ENCODE assay signal across 19 cellular contexts in genomic region chr9:35026671-35027070, GRCh38. TPM values are rescaled to one million over a fixed set of nuclear protein-coding genes. Genes with fewer than 3 reads are reported as not detected.
A peak's percentile ranks its signal among the peaks of the same experiment; 100 is the strongest.
DNase-seq lines count a peak whose midpoint lies in the region; TF ChIP-seq lines count a peak whose summit lies in the region.
"Had no signal": no experiment of that assay in that cellular context is flagged by ENCODE, and none has a peak within 500 bp of the region (broad histone marks: within the 10 kb centered on the region; RNA-seq: fewer than 3 reads in every experiment).

No MANE protein-coding gene starts in this region.

- CTCF ChIA-PET in SK-N-SH (lab: Yijun Ruan, JAX): interaction anchor here (2.3 kb wide), 1 partner anchor 25 kb away, joined by 10 read pairs; no protein-coding TSS in a partner anchor
- CTCF ChIA-PET in HEK293T (lab: Yijun Ruan, JAX): interaction anchor here (1.7 kb wide), 1 partner anchor 24 kb away, joined by 6 read pairs; no protein-coding TSS in a partner anchor

- no peak overlapping the region for H3K23ac ChIP-seq in mesenchymal stem cell (ENCODE audit: low read length in 2 of 2)

- DNase-seq in SK-N-SH (no peak), fibroblast of villous mesenchyme (ENCODE audit: low read depth) (peak; percentile 27), HEK293T (ENCODE audit: extremely low spot score) (no peak), mesenchymal stem cell (no peak)
- DNase-seq in stimulated activated naive CD4-positive, alpha-beta T cell treated with Interleukin-2 at 50 U/mL for 16 hours (lab: John Stamatoyannopoulos, UW): no peak
- no peak for DNase-seq in stimulated activated CD8-positive, alpha-beta memory T cell treated with anti-CD3 and anti-CD28 coated beads, Interleukin-4, amount 100 ng/mL, for 48 hours
- DNase-seq: activated CD4-positive, alpha-beta T cell treated with anti-CD3 and anti-CD28 coated beads, Interleukin-2, amount 50 U/mL, for 1 hour; activated T-cell treated with anti-CD3 and anti-CD28 coated beads for 4 hours; DND-41; NCI-H1694 treated with DMSO at 0.1 percent for 48 hours; NCI-H510A treated with DMSO at 0.1 percent for 48 hours; T-helper 9 cell; tibial artery had no signal

- H3K79me1 ChIP-seq in mesenchymal stem cell (replicated peaks; ENCODE audit: low read length, poor library complexity, severe bottlenecking): no peaks in the 10 kb centered on the region

- POLR2A ChIA-PET in SK-N-SH (lab: Yijun Ruan, JAX) (interaction anchor here (1.0 kb wide), 1 partner anchor 24 kb away, joined by 5 read pairs; no protein-coding TSS in a partner anchor), HEK293T (lab: Yijun Ruan, JAX) (no interaction called here)

- no peak overlapping the region for H4K91ac ChIP-seq in mesenchymal stem cell (ENCODE audit: low read length)

- no peak for TF ChIP-seq RAD21 in SK-N-SH (IDR thresholded peaks at IDR 0.05; ENCODE audit: low read length)

- no peaks in the 10 kb centered on the region for H3F3A ChIP-seq in SK-N-SH (replicated peaks; ENCODE audit: insufficient read depth)

- H3K27me3 ChIP-seq in HUES48 (ENCODE audit: control insufficient read depth, insufficient read depth, low read length): no peaks in the 10 kb centered on the region
- no peaks in the 10 kb centered on the region for H3K27me3 ChIP-seq in SK-N-SH (ENCODE audit: insufficient read depth)
- no peaks in the 10 kb centered on the region for H3K27me3 ChIP-seq in skeletal muscle tissue (ENCODE audit: control insufficient read depth in 3 of 3, insufficient read depth in 3 of 3, low read length in 3 of 3)
- no peaks in the 10 kb centered on the region for H3K27me3 ChIP-seq in mesenchymal stem cell (ENCODE audit: control insufficient read depth in 1 of 2, insufficient read depth in 1 of 2, low read length in 2 of 2)
- H3K27me3 ChIP-seq: BLaER1 treated with 17β-estradiol and CSF1 and Interleukin-3, amounts not matched to agents 10 nM and 100 nM; breast epithelium; SJSA1; tibial artery had no signal

- H3K36me3 ChIP-seq in HUES48 (ENCODE audit: control insufficient read depth, insufficient read depth, low read length): no peaks in the 10 kb centered on the region
- peaks cover 0 to 17% of the 10 kb centered on the region in 2 experiments for H3K36me3 ChIP-seq in SK-N-SH (replicated peaks in 1 of 2; ENCODE audit: control insufficient read depth in 1 of 2, insufficient read depth in 2 of 2, low read length in 1 of 2)
- peaks cover 4 to 24% (median 17%) of the 10 kb centered on the region in 3 donors for H3K36me3 ChIP-seq in skeletal muscle tissue (ENCODE audit: control insufficient read depth in 3 of 3, insufficient read depth in 3 of 3, low read length in 3 of 3)
- peaks cover 14 to 45% of the 10 kb centered on the region in 2 experiments for H3K36me3 ChIP-seq in mesenchymal stem cell (ENCODE audit: control insufficient read depth in 1 of 2, insufficient read depth in 2 of 2, low read depth in 1 of 2, low read length in 2 of 2)
- H3K36me3 ChIP-seq: BLaER1 treated with 17β-estradiol and CSF1 and Interleukin-3, amounts not matched to agents 10 nM and 100 nM; breast epithelium; SJSA1 had no signal

- H3K14ac ChIP-seq in mesenchymal stem cell (ENCODE audit: low read length in 2 of 2): no peak overlapping the region

- no peak overlapping the region for H3K4ac ChIP-seq in mesenchymal stem cell (ENCODE audit: low read depth in 1 of 2, low read length in 2 of 2)

- H2AFZ ChIP-seq in SK-N-SH (ENCODE audit: low read depth): no peak overlapping the region
- no peak overlapping the region for H2AFZ ChIP-seq in mesenchymal stem cell (ENCODE audit: low read depth, low read length)
- H2AFZ ChIP-seq: parathyroid adenoma had no signal

- H2AK5ac ChIP-seq in mesenchymal stem cell (ENCODE audit: low read length, severe bottlenecking): no peak overlapping the region

- H2BK5ac ChIP-seq in mesenchymal stem cell (ENCODE audit: low read depth, low read length, poor library complexity, severe bottlenecking): no peak overlapping the region

- H2BK12ac ChIP-seq in mesenchymal stem cell (ENCODE audit: low read length in 2 of 2): no peak overlapping the region

- H2BK15ac ChIP-seq in mesenchymal stem cell (ENCODE audit: low read depth, poor library complexity, severe bottlenecking): no peak overlapping the region

- 89% methylated on average over 3 of the region's 3 CpGs for WGBS in SK-N-SH (ENCODE audit: low lambda C conversion rate)
- WGBS in mesenchymal stem cell: 75% methylated on average over 3 of the region's 3 CpGs

- H3K18ac ChIP-seq in mesenchymal stem cell (ENCODE audit: low read depth in 1 of 2, low read length in 2 of 2): no peak overlapping the region

- no peak overlapping the region for H4K8ac ChIP-seq in mesenchymal stem cell (ENCODE audit: low read length)

- no peak overlapping the region for H3K9ac ChIP-seq in HUES48 (ENCODE audit: low read depth, low read length)
- no peak overlapping the region for H3K9ac ChIP-seq in SK-N-SH
- H3K9ac ChIP-seq in skeletal muscle tissue (ENCODE audit: low read depth in 1 of 3, low read length in 3 of 3): no peak overlapping the region
- H3K9ac ChIP-seq in mesenchymal stem cell (ENCODE audit: low read length): no peak overlapping the region
- H3K9ac ChIP-seq: BLaER1 treated with 17β-estradiol and CSF1 and Interleukin-3, amounts not matched to agents 10 nM and 100 nM; parathyroid adenoma had no signal

- no peak overlapping the region for H2BK120ac ChIP-seq in mesenchymal stem cell (ENCODE audit: low read depth, low read length)

- TF ChIP-seq EP300 in SK-N-SH (IDR thresholded peaks at IDR 0.05; ENCODE audit: borderline replicate concordance in 1 of 2, low read depth in 1 of 2, low read length in 1 of 2): no peak

- no peaks in the 10 kb centered on the region for H4K20me1 ChIP-seq in SK-N-SH (ENCODE audit: insufficient read depth)
- H4K20me1 ChIP-seq: BLaER1 treated with 17β-estradiol and CSF1 and Interleukin-3, amounts not matched to agents 10 nM and 100 nM had no signal

- H3K4me3 ChIP-seq in HUES48 (ENCODE audit: low read depth, low read length) (no peak overlapping the region), SK-N-SH (ENCODE audit: low read depth in 2 of 2, low read length in 1 of 2) (no peak overlapping the region), fibroblast of villous mesenchyme (ENCODE audit: low read depth, low read length) (no peak overlapping the region), skeletal muscle tissue (ENCODE audit: low read length in 3 of 3) (no peak overlapping the region), mesenchymal stem cell (ENCODE audit: insufficient read depth in 1 of 2, low read depth in 1 of 2, low read length in 2 of 2) (no peak overlapping the region)
- H3K4me3 ChIP-seq: BLaER1 treated with 17β-estradiol and CSF1 and Interleukin-3, amounts not matched to agents 10 nM and 100 nM; breast epithelium; SJSA1; tibial artery had no signal

- no peaks in the 10 kb centered on the region for H3K9me2 ChIP-seq in SK-N-SH

- TF ChIP-seq CTCF in SK-N-SH (IDR thresholded peaks at IDR 0.05): no peak
- no peak for TF ChIP-seq CTCF in fibroblast of villous mesenchyme (IDR thresholded peaks at IDR 0.05; ENCODE audit: insufficient read depth, low read depth, low read length)

- H3K9me3 ChIP-seq in HUES48 (ENCODE audit: control insufficient read depth, insufficient read depth, low read length) (peaks cover 15% of the 10 kb centered on the region), SK-N-SH (no peaks in the 10 kb centered on the region), skeletal muscle tissue (ENCODE audit: control insufficient read depth in 3 of 3, low read length in 3 of 3) (no peaks in the 10 kb centered on the region), mesenchymal stem cell (ENCODE audit: control insufficient read depth, low read length) (no peaks in the 10 kb centered on the region)
- H3K9me3 ChIP-seq: breast epithelium, SJSA1, tibial artery had no signal

- no peaks in the 10 kb centered on the region for H3K79me2 ChIP-seq in SK-N-SH (ENCODE audit: insufficient read depth)
- H3K79me2 ChIP-seq: parathyroid adenoma had no signal

- H3K4me1 ChIP-seq in HUES48 (ENCODE audit: control insufficient read depth, insufficient read depth, low read length) (peaks cover 7% of the 10 kb centered on the region; the same call in 1 of the 2 replicates), SK-N-SH (ENCODE audit: control insufficient read depth in 1 of 2, insufficient read depth in 2 of 2, low read depth in 1 of 2, low read length in 1 of 2) (peaks cover 0 to 6% of the 10 kb centered on the region in 2 experiments; a peak in 1 of 4 replicates), skeletal muscle tissue (ENCODE audit: control insufficient read depth in 3 of 3, insufficient read depth in 3 of 3, low read length in 3 of 3) (peaks cover 0 to 8% (median 4%) of the 10 kb centered on the region in 3 donors), mesenchymal stem cell (ENCODE audit: control insufficient read depth, insufficient read depth, low read depth, low read length) (peaks cover 1% of the 10 kb centered on the region)
- H3K4me1 ChIP-seq: breast epithelium, tibial artery had no signal

- H3K27ac ChIP-seq in HUES48 (ENCODE audit: low read depth, low read length) (peak overlapping the region; percentile 73), SK-N-SH (ENCODE audit: low read depth in 2 of 2, low read length in 1 of 2) (0 out of 4 replicates have a peak overlapping the region, but pooled peaks of 1 of the 2 experiments have one; percentile 14), skeletal muscle tissue (ENCODE audit: low read depth, low read length) (peak overlapping the region; percentile 33), mesenchymal stem cell (ENCODE audit: low read length, poor library complexity, severe bottlenecking) (no peak overlapping the region)
- H3K27ac ChIP-seq: BLaER1 treated with 17β-estradiol and CSF1 and Interleukin-3, amounts not matched to agents 10 nM and 100 nM; breast epithelium; parathyroid adenoma; SJSA1; tibial artery had no signal

- H3K4me2 ChIP-seq in SK-N-SH: 0 out of 2 replicates have a peak overlapping the region, but pooled peaks have one; percentile 13
- no peak overlapping the region for H3K4me2 ChIP-seq in mesenchymal stem cell (ENCODE audit: low read length, poor library complexity, severe bottlenecking)
- H3K4me2 ChIP-seq: BLaER1 treated with 17β-estradiol and CSF1 and Interleukin-3, amounts not matched to agents 10 nM and 100 nM had no signal

RNA-seq across cellular contexts. Expression of gene DNAJB5, which starts 37.1 kb away (rescaled TPM):
- polyA plus RNA-seq in SK-N-SH (2012; rRNA removed): 3.3 and 4.0 TPM in 2 replicates
- 3.7 and 4.4 TPM in 2 replicates for polyA plus RNA-seq in SK-N-SH (2012; cell fraction: cytosol; rRNA removed)
- 3.3 and 5.0 TPM in 2 replicates for polyA plus RNA-seq in SK-N-SH (2012; cell fraction: nucleus; rRNA removed)
- total RNA-seq in fibroblast of villous mesenchyme: 16.1 and 18.1 TPM in 2 replicates
- total RNA-seq in skeletal muscle tissue: 14.1 TPM
- 18.0 TPM for polyA plus RNA-seq in mesenchymal stem cell (2013, experiment 1 of 2)
- polyA plus RNA-seq in mesenchymal stem cell (2013, experiment 2 of 2): 17.9 TPM

RNA-seq across cellular contexts. Expression of gene VCP, which starts 45.8 kb away (rescaled TPM):
- 238 and 280 TPM in 2 replicates for polyA plus RNA-seq in SK-N-SH (2012; rRNA removed)
- 165 and 205 TPM in 2 replicates for polyA plus RNA-seq in SK-N-SH (2012; cell fraction: cytosol; rRNA removed)
- polyA plus RNA-seq in SK-N-SH (2012; cell fraction: nucleus; rRNA removed): 474 and 586 TPM in 2 replicates
- 351 and 386 TPM in 2 replicates for total RNA-seq in fibroblast of villous mesenchyme
- 212 TPM for total RNA-seq in skeletal muscle tissue
- 135 TPM for polyA plus RNA-seq in mesenchymal stem cell (2013, experiment 1 of 2)
- 128 TPM for polyA plus RNA-seq in mesenchymal stem cell (2013, experiment 2 of 2)

RNA-seq across cellular contexts. Expression of gene FANCG, which starts 53.1 kb away (rescaled TPM):
- 25.1 and 25.6 TPM in 2 replicates for polyA plus RNA-seq in SK-N-SH (2012; rRNA removed)
- polyA plus RNA-seq in SK-N-SH (2012; cell fraction: cytosol; rRNA removed): 9.9 and 15.1 TPM in 2 replicates
- polyA plus RNA-seq in SK-N-SH (2012; cell fraction: nucleus; rRNA removed): 107 and 147 TPM in 2 replicates
- total RNA-seq in fibroblast of villous mesenchyme (22.5 and 23.7 TPM in 2 replicates), skeletal muscle tissue (14.6 TPM)
- 5.8 TPM for polyA plus RNA-seq in mesenchymal stem cell (2013, experiment 1 of 2)
- polyA plus RNA-seq in mesenchymal stem cell (2013, experiment 2 of 2): 6.7 TPM
